Comparison of ENCODE assay signal across 29 cellular contexts in the genomic region with DNA sequence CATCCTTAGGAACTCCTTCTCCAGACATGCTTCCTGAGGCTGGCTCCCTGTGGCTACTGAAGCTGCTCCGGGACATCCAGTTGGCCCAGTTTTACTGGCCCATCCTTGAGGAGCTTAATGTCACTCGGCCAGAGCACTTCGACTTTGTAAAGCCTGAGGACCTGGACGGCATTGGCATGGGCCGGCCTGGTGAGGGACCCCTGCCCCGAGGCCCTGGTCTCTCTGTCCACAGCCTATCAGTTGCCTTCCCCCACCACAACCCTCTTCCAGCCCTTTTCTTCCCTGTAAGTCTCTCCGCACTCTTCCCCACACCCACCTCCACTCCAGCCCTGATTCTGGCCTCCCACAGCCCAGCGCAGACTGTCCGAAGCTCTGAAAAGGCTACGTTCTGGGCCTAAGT. TPM values are rescaled to one million over a fixed set of nuclear protein-coding genes. Genes with fewer than 3 reads are reported as not detected.
A peak's percentile ranks its signal among the peaks of the same experiment; 100 is the strongest.
DNase-seq lines count a peak whose midpoint lies in the region; ATAC-seq and TF ChIP-seq lines count a peak whose summit lies in the region.
"Had no signal": no experiment of that assay in that cellular context is flagged by ENCODE, and none has a peak within 500 bp of the region (broad histone marks: within the 10 kb centered on the region; RNA-seq: fewer than 3 reads in every experiment).

No MANE protein-coding gene starts in this region.

- H3K36me3 ChIP-seq in SK-N-SH (replicated peaks in 1 of 2; ENCODE audit: control insufficient read depth in 1 of 2, insufficient read depth in 2 of 2, low read length in 1 of 2) (no peaks in the 10 kb centered on the region), IMR-90 (ENCODE audit: control insufficient read depth, insufficient read depth, low read length) (peaks cover 2% of the 10 kb centered on the region; the same call in 1 of the 2 replicates)

- DNase-seq in SK-N-SH (no peak), IMR-90 (no peak), retina (peak; percentile 15), GOT3 (lab: John Stamatoyannopoulos, UW) (no peak)
- no peak for DNase-seq in activated T-cell treated with anti-CD3 and anti-CD28 coated beads, Interleukin-2, amount 50 U/mL, for 1 hour
- no peak for DNase-seq in stimulated activated naive CD4-positive, alpha-beta T cell (lab: John Stamatoyannopoulos, UW)
- DNase-seq: 8988T; Kasumi-1; kidney glomerular epithelial cell; MV-4-11; NCI-H146; NCI-H82; stimulated activated CD4-positive, alpha-beta T cell treated with anti-CD3 and anti-CD28 coated beads, Interleukin-15, amount 100 ng/mL, for 24 hours; substantia nigra; T-helper 2 cell had no signal

- H4K91ac ChIP-seq in IMR-90 (ENCODE audit: insufficient read depth, low read depth, low read length), result no peak overlapping the region

- H2AFZ ChIP-seq in SK-N-SH (ENCODE audit: low read depth), result no peak overlapping the region
- H2AFZ ChIP-seq in IMR-90 (replicated peaks; ENCODE audit: low read length, poor library complexity), result no peak overlapping the region

- H3K27ac ChIP-seq in SK-N-SH (ENCODE audit: low read depth in 2 of 2, low read length in 1 of 2) (no peak overlapping the region), IMR-90 (ENCODE audit: insufficient read depth, low read length) (no peak overlapping the region)

- CTCF ChIA-PET in SK-N-SH (lab: Yijun Ruan, JAX), result interaction anchor here (0.7 to 2.3 kb wide), 4 partner anchors 11 to 178 kb away, joined by 3 to 12 read pairs (median 6); a partner anchor contains a TSS
- CTCF ChIA-PET in IMR-90 (lab: Yijun Ruan, JAX), result no interaction called here

- no peak overlapping the region for H3K4me2 ChIP-seq in SK-N-SH
- H3K4me2 ChIP-seq in IMR-90 (ENCODE audit: low read depth, low read length), result no peak overlapping the region

- no peak overlapping the region for H3K14ac ChIP-seq in IMR-90 (replicated peaks; ENCODE audit: low read depth, low read length)

- H3K23ac ChIP-seq in IMR-90 (ENCODE audit: low read depth, low read length), result no peak overlapping the region

- no peak overlapping the region for H2AK5ac ChIP-seq in IMR-90 (ENCODE audit: low read depth, low read length)

- POLR2A ChIA-PET in SK-N-SH (lab: Yijun Ruan, JAX), result interaction anchor here (0.8 to 1.0 kb wide), 2 partner anchors 53 to 68 kb away, joined by 3 read pairs; a partner anchor contains a TSS
- POLR2A ChIA-PET in IMR-90 (lab: Charles Lee; ENCODE audit: unreplicated experiment), result no interaction called here

- TF ChIP-seq EP300 in SK-N-SH (IDR thresholded peaks at IDR 0.05; ENCODE audit: borderline replicate concordance in 1 of 2, low read depth in 1 of 2, low read length in 1 of 2), result no peak

- peak overlapping the region; percentile 5 for H2AK9ac ChIP-seq in IMR-90 (replicated peaks; ENCODE audit: low read depth, low read length, poor library complexity)

- H3K27ac Mint-ChIP-seq in activated T-helper 17 cell treated with anti-CD3 and anti-CD28 coated beads, Interleukin-2, amount 50 U/mL, for 72 hours, result no peak overlapping the region
- H3K27ac Mint-ChIP-seq: activated naive CD8-positive, alpha-beta T cell; mesothelial cell of epicardium; stimulated activated memory B cell treated with anti-CD40 and anti-IgM and Interleukin-4, amounts not matched to agents 10 μg/mL and 1 μg/mL and 100 μg/mL, for 72 hours had no signal

- H3K4me1 Mint-ChIP-seq in activated T-helper 17 cell treated with anti-CD3 and anti-CD28 coated beads, Interleukin-2, amount 50 U/mL, for 72 hours, result peaks cover 13% of the 10 kb centered on the region

- BruUV-seq in IMR-90 (replicated peaks; lab: Mats Ljungman, UMichigan), result no TSS peak

- intact Hi-C loops in IMR-90 (cut with micrococcal nuclease), result no loop called here

- H3F3A ChIP-seq in SK-N-SH (replicated peaks; ENCODE audit: insufficient read depth), result peaks cover 1% of the 10 kb centered on the region

- H4K20me1 ChIP-seq in SK-N-SH (ENCODE audit: insufficient read depth) (no peaks in the 10 kb centered on the region), IMR-90 (ENCODE audit: insufficient read depth, low read length) (no peaks in the 10 kb centered on the region)

- H3K9me3 ChIP-seq in SK-N-SH (no peaks in the 10 kb centered on the region), IMR-90 (ENCODE audit: control insufficient read depth, insufficient read depth, low read length) (peaks cover 8% of the 10 kb centered on the region; the same call in 1 of the 2 replicates)
- H3K9me3 ChIP-seq: gastroesophageal sphincter, upper lobe of left lung had no signal

- TF ChIP-seq POLR2A in IMR-90 (IDR thresholded peaks at IDR 0.05; ENCODE audit: low read depth, low read length), result no peak

- H3K9ac ChIP-seq in SK-N-SH, result no peak overlapping the region
- H3K9ac ChIP-seq in IMR-90 (ENCODE audit: low read depth, low read length), result no peak overlapping the region

- H4K8ac ChIP-seq in IMR-90 (ENCODE audit: low read depth in 2 of 2, low read length in 2 of 2), result no peak overlapping the region

- no peaks in the 10 kb centered on the region for H3K79me2 ChIP-seq in SK-N-SH (ENCODE audit: insufficient read depth)

- ATAC-seq in SK-N-SH treated with all-trans-retinoic acid at 6 μM for 48 hours (peak; percentile 2; the same call in 1 of the 3 replicates), IMR-90 (ENCODE audit: low read depth) (no peak)
- no peak for ATAC-seq in activated T-helper 17 cell treated with anti-CD3 and anti-CD28 coated beads, Interleukin-2, amount 50 U/mL, for 72 hours (replicated peaks)
- ATAC-seq: gastroesophageal sphincter, HCT116, HepG2 had no signal

- H3K27me3 ChIP-seq in SK-N-SH (ENCODE audit: insufficient read depth), result peaks cover 8% of the 10 kb centered on the region; the same call in 1 of the 2 replicates
- peaks cover 26% of the 10 kb centered on the region for H3K27me3 ChIP-seq in IMR-90 (ENCODE audit: control insufficient read depth, insufficient read depth, low read length)
- H3K27me3 ChIP-seq: gastroesophageal sphincter had no signal

- no peak overlapping the region for H3K18ac ChIP-seq in IMR-90 (ENCODE audit: low read depth, low read length)

- peak overlapping the region; percentile 77 for H3K4me3 Mint-ChIP-seq in activated T-helper 17 cell treated with anti-CD3 and anti-CD28 coated beads, Interleukin-2, amount 50 U/mL, for 72 hours

- H3K79me1 ChIP-seq in IMR-90 (ENCODE audit: low read depth in 1 of 2, low read length in 2 of 2), result no peaks in the 10 kb centered on the region

- no peak overlapping the region for H3K56ac ChIP-seq in IMR-90 (ENCODE audit: extremely low read depth, insufficient read depth, low read length)

- no peak overlapping the region for H2BK120ac ChIP-seq in IMR-90 (ENCODE audit: low read depth, low read length)

- H3K36me3 Mint-ChIP-seq in activated T-helper 17 cell treated with anti-CD3 and anti-CD28 coated beads, Interleukin-2, amount 50 U/mL, for 72 hours (ENCODE audit: low read depth), result peaks cover 7% of the 10 kb centered on the region

- H2BK15ac ChIP-seq in IMR-90 (ENCODE audit: low read depth, low read length), result no peak overlapping the region

- in situ Hi-C loops in IMR-90 (cut with MboI; ENCODE audit: low sequenced_read_pairs), result no loop called here

- peaks cover 27% of the 10 kb centered on the region for H3K27me3 Mint-ChIP-seq in activated T-helper 17 cell treated with anti-CD3 and anti-CD28 coated beads, Interleukin-2, amount 50 U/mL, for 72 hours

- H3K4ac ChIP-seq in IMR-90 (ENCODE audit: low read depth, low read length), result no peak overlapping the region

- no peak overlapping the region for H4K5ac ChIP-seq in IMR-90 (ENCODE audit: low read depth, low read length)

- no peaks in the 10 kb centered on the region for H3K9me3 Mint-ChIP-seq in activated T-helper 17 cell treated with anti-CD3 and anti-CD28 coated beads, Interleukin-2, amount 50 U/mL, for 72 hours

- dilution Hi-C loops in IMR-90 (cut with HindIII; ENCODE audit: low sequenced_read_pairs, unreplicated experiment), result no loop called here

- H3K9me2 ChIP-seq in SK-N-SH, result no peaks in the 10 kb centered on the region

- 91% methylated on average over 10 of the region's 10 CpGs for WGBS in SK-N-SH (ENCODE audit: low lambda C conversion rate)
- WGBS in IMR-90 (ENCODE audit: extremely low coverage in 2 of 2, insufficient read length in 1 of 2), 2 experiments, result 86% methylated on average over 6 of the region's 10 CpGs; no CpG with 5 or more reads in 1 of the 2 experiments

- TF ChIP-seq RAD21 in SK-N-SH (IDR thresholded peaks at IDR 0.05; ENCODE audit: low read length), result no peak
- no peak for TF ChIP-seq RAD21 in IMR-90 (IDR thresholded peaks at IDR 0.05; ENCODE audit: low read length)

- no peak for TF ChIP-seq CTCF in SK-N-SH (IDR thresholded peaks at IDR 0.05)
- no peak for TF ChIP-seq CTCF in IMR-90 (conservative IDR thresholded peaks at IDR 0.05; ENCODE audit: low read depth, low read length)

- H3K9me1 ChIP-seq in IMR-90 (ENCODE audit: insufficient read depth, low read length), result peaks cover 2% of the 10 kb centered on the region; the same call in 1 of the 2 replicates

- H3K4me1 ChIP-seq in SK-N-SH (ENCODE audit: control insufficient read depth in 1 of 2, insufficient read depth in 2 of 2, low read depth in 1 of 2, low read length in 1 of 2) (peaks cover 0 to 32% of the 10 kb centered on the region in 2 experiments; a peak in 2 of 4 replicates), IMR-90 (ENCODE audit: control insufficient read depth, insufficient read depth, low read length) (peaks cover 7% of the 10 kb centered on the region; the same call in 1 of the 2 replicates)

- no peak overlapping the region for H3K4me3 ChIP-seq in SK-N-SH (ENCODE audit: low read depth in 2 of 2, low read length in 1 of 2)
- H3K4me3 ChIP-seq in IMR-90 (ENCODE audit: insufficient read depth, low read depth, low read length), result no peak overlapping the region

- no peak overlapping the region for H2BK20ac ChIP-seq in IMR-90 (ENCODE audit: low read depth, low read length)

- no peak overlapping the region for H2BK5ac ChIP-seq in IMR-90 (ENCODE audit: low read depth, low read length, poor library complexity, severe bottlenecking)

RNA-seq across cellular contexts. Expression of a gene that starts 2.0 kb away (rescaled TPM):
- 0.64 and 0.75 TPM in 2 replicates for polyA plus RNA-seq in SK-N-SH (2012; rRNA removed)
- polyA plus RNA-seq in SK-N-SH (2012; cell fraction: cytosol; rRNA removed), result 0.24 and 0.59 TPM in 2 replicates
- polyA plus RNA-seq in SK-N-SH (2012; cell fraction: nucleus; rRNA removed), result 2.2 and 3.3 TPM in 2 replicates
- total RNA-seq in IMR-90 (2012; rRNA removed), result under 0.01 and 0.54 TPM in 2 replicates
- polyA plus RNA-seq in IMR-90 (2012; rRNA removed), result 0.44 and 0.55 TPM in 2 replicates
- polyA plus RNA-seq in IMR-90 (2012; cell fraction: cytosol; rRNA removed), result 0.53 and 0.74 TPM in 2 replicates
- polyA plus RNA-seq in IMR-90 (2012; cell fraction: nucleus; rRNA removed; ENCODE audit: low replicate concordance), result 0.96 and 3.2 TPM in 2 replicates
- 1 to 10 TPM; 2.9 to 4.8 TPM for total RNA-seq in activated T-helper 17 cell treated with anti-CD3 and anti-CD28 coated beads, Interleukin-2, amount 50 U/mL, for 72 hours
- total RNA-seq: osteocyte had no signal
- polyA plus RNA-seq: CD14-positive monocyte had no signal

RNA-seq across cellular contexts. Expression of a gene that starts 11.4 kb away (rescaled TPM):
- 72.0 and 95.0 TPM in 2 replicates for polyA plus RNA-seq in SK-N-SH (2012; rRNA removed)
- 44.4 and 71.7 TPM in 2 replicates for polyA plus RNA-seq in SK-N-SH (2012; cell fraction: cytosol; rRNA removed)
- 149 and 189 TPM in 2 replicates for polyA plus RNA-seq in SK-N-SH (2012; cell fraction: nucleus; rRNA removed)
- total RNA-seq in IMR-90 (2012; rRNA removed), result 6.1 and 6.4 TPM in 2 replicates
- 116 and 131 TPM in 2 replicates for polyA plus RNA-seq in IMR-90 (2012; rRNA removed)
- polyA plus RNA-seq in IMR-90 (2012; cell fraction: cytosol; rRNA removed), result 123 and 154 TPM in 2 replicates
- polyA plus RNA-seq in IMR-90 (2012; cell fraction: nucleus; rRNA removed; ENCODE audit: low replicate concordance), result 109 and 232 TPM in 2 replicates
- 10 to 100 TPM; 62.8 to 94.4 TPM for total RNA-seq in activated T-helper 17 cell treated with anti-CD3 and anti-CD28 coated beads, Interleukin-2, amount 50 U/mL, for 72 hours

RNA-seq across cellular contexts. Expression of a gene that starts 21.0 kb away (rescaled TPM):
- polyA plus RNA-seq in SK-N-SH (2012; rRNA removed) (114 and 213 TPM in 2 replicates), IMR-90 (2012; rRNA removed) (174 and 252 TPM in 2 replicates)
- 112 and 115 TPM in 2 replicates for polyA plus RNA-seq in SK-N-SH (2012; cell fraction: cytosol; rRNA removed)
- 63.1 and 74.0 TPM in 2 replicates for polyA plus RNA-seq in SK-N-SH (2012; cell fraction: nucleus; rRNA removed)
- 35.3 and 38.4 TPM in 2 replicates for total RNA-seq in IMR-90 (2012; rRNA removed)
- polyA plus RNA-seq in IMR-90 (2012; cell fraction: cytosol; rRNA removed), result 109 and 112 TPM in 2 replicates
- 17.8 and 27.6 TPM in 2 replicates for polyA plus RNA-seq in IMR-90 (2012; cell fraction: nucleus; rRNA removed; ENCODE audit: low replicate concordance)
- 10 to 100 TPM; 64.1 to 69.7 TPM for total RNA-seq in activated T-helper 17 cell treated with anti-CD3 and anti-CD28 coated beads, Interleukin-2, amount 50 U/mL, for 72 hours

RNA-seq across cellular contexts. Expression of a gene that starts 24.7 kb away (rescaled TPM):
- polyA plus RNA-seq in SK-N-SH (2012; rRNA removed), result 16.8 and 29.9 TPM in 2 replicates
- polyA plus RNA-seq in SK-N-SH (2012; cell fraction: cytosol; rRNA removed), result 12.6 and 20.1 TPM in 2 replicates
- polyA plus RNA-seq in SK-N-SH (2012; cell fraction: nucleus; rRNA removed), result 143 and 167 TPM in 2 replicates
- 1.7 and 1.8 TPM in 2 replicates for total RNA-seq in IMR-90 (2012; rRNA removed)
- 36.7 and 38.1 TPM in 2 replicates for polyA plus RNA-seq in IMR-90 (2012; rRNA removed)
- 19.6 and 36.4 TPM in 2 replicates for polyA plus RNA-seq in IMR-90 (2012; cell fraction: cytosol; rRNA removed)
- 187 and 347 TPM in 2 replicates for polyA plus RNA-seq in IMR-90 (2012; cell fraction: nucleus; rRNA removed; ENCODE audit: low replicate concordance)
- 10 to 100 TPM in 1 of 2 donors, 1 to 10 TPM in 1; 4.5 to 21.7 TPM for total RNA-seq in activated T-helper 17 cell treated with anti-CD3 and anti-CD28 coated beads, Interleukin-2, amount 50 U/mL, for 72 hours
- polyA plus RNA-seq: CD14-positive monocyte had no signal

RNA-seq across cellular contexts. Expression of a gene that starts 27.9 kb away (rescaled TPM):
- polyA plus RNA-seq in SK-N-SH (2012; rRNA removed) (not detected in 2 replicates), IMR-90 (2012; rRNA removed) (not detected in 2 replicates)
- not detected in 2 replicates for polyA plus RNA-seq in SK-N-SH (2012; cell fraction: cytosol; rRNA removed)
- polyA plus RNA-seq in SK-N-SH (2012; cell fraction: nucleus; rRNA removed), result not detected in 2 replicates
- not detected in 2 replicates for total RNA-seq in IMR-90 (2012; rRNA removed)
- not detected in 2 replicates for polyA plus RNA-seq in IMR-90 (2012; cell fraction: cytosol; rRNA removed)
- not detected in 2 replicates for polyA plus RNA-seq in IMR-90 (2012; cell fraction: nucleus; rRNA removed; ENCODE audit: low replicate concordance)
- total RNA-seq in activated T-helper 17 cell treated with anti-CD3 and anti-CD28 coated beads, Interleukin-2, amount 50 U/mL, for 72 hours, result 1 to 10 TPM in 1 of 2 donors, under 1 TPM in 1; 0.22 to 1.1 TPM
- total RNA-seq: bronchial epithelial cell, Daoy, gastroesophageal sphincter, HepG2, lower leg skin, osteocyte had no signal
- polyA plus RNA-seq: CD14-positive monocyte, HepG2 had no signal
